In the genomic region with DNA sequence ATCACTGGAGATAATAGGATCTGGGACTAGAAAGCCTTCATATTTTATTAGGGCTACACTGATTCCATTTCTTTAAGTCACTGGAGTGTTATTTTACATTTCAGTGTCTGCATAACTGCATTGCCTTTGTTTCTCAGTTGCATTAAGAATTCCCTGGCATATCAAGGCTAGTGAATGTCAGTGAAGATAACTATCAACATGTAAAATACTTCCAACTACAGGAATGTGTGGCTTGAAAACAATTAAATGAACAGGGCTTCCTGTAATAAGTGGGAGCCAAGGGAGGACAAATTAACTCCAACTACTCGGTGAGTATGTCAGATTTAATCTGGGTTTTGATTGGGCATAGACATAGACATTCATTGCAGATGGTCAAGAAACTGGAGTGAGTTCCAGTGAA, we compare ENCODE assay signal across 22 cellular contexts.
"Had no signal": no experiment of that assay in that cellular context is flagged by ENCODE, and none has a peak within 500 bp of the region (broad histone marks: within the 10 kb centered on the region; RNA-seq: fewer than 3 reads in every experiment).

No MANE protein-coding gene starts in this region.

- DNase-seq: hippocampal formation; kidney glomerular epithelial cell; left cardiac atrium; lower lobe of right lung; mammary epithelial cell; mesenchymal stem cell; natural killer cell; nephron progenitor cell; ovary; right cardiac atrium; sigmoid colon; small intestine; spleen; stimulated activated CD4-positive, alpha-beta T cell treated with anti-CD3 and anti-CD28 coated beads, Interleukin-4, amount 100 ng/mL, for 24 hours; stimulated activated naive CD4-positive, alpha-beta T cell; tibial artery; trophoblast cell; upper lobe of right lung had no signal

- H3K27me3 ChIP-seq: ovary, sigmoid colon, spleen, suprapubic skin, tibial artery, upper lobe of right lung had no signal

- H3K36me3 ChIP-seq: lower lobe of right lung, ovary, sigmoid colon, spleen, suprapubic skin, thoracic aorta, tibial artery, upper lobe of right lung had no signal

- H3K4me1 ChIP-seq: lower lobe of right lung, sigmoid colon, spleen, suprapubic skin, tibial artery, upper lobe of right lung had no signal

- ATAC-seq: left cardiac atrium; left lobe of liver; lower lobe of right lung; natural killer cell; stimulated activated effector memory CD8-positive, alpha-beta T cell treated with anti-CD3 and anti-CD28 coated beads, Interleukin-12 subunit alpha, Interleukin-12 subunit beta, amount 100 ng/mL, for 72 hours; upper lobe of right lung had no signal

- H3K27ac ChIP-seq: lower lobe of right lung, ovary, sigmoid colon, spleen, suprapubic skin, thoracic aorta, tibial artery, upper lobe of right lung had no signal

- H3K9me3 ChIP-seq: lower lobe of right lung, ovary, sigmoid colon, suprapubic skin, thoracic aorta, tibial artery, upper lobe of right lung had no signal

- H3K4me3 ChIP-seq: lower lobe of right lung, ovary, sigmoid colon, spleen, suprapubic skin, thoracic aorta, tibial artery, upper lobe of right lung had no signal
